8 cellular contexts compared by ENCODE assay signal in genomic region chr1:113978863-113979702, GRCh38. TPM values are rescaled to one million over a fixed set of nuclear protein-coding genes. Genes with fewer than 3 reads are reported as not detected.
DNase-seq lines count a peak whose midpoint lies in the region; ATAC-seq, FAIRE-seq and TF ChIP-seq lines count a peak whose summit lies in the region.

Gene OLFML3, plus strand, starts transcription at chr1:113979474. Its CDS starts 43 bp downstream, at chr1:113979517.

- no peak within 1 kb of the TSS for H3K4me3 Mint-ChIP-seq in IgD-negative memory B cell

- H3K9me3 Mint-ChIP-seq in IgD-negative memory B cell, result no peaks in the 10 kb centered on the region
- no peaks in the 10 kb centered on the region for H3K9me3 Mint-ChIP-seq in activated naive CD4-positive, alpha-beta T cell treated with anti-CD3 and anti-CD28 coated beads, Interleukin-2, amount 50 U/mL, for 72 hours

- peak within 1 kb of the TSS in 2 of 3 donors; percentile 49 to 57 for H3K27ac Mint-ChIP-seq in IgD-negative memory B cell
- peak within 1 kb of the TSS in 1 of 2 donors; percentile 85 for H3K27ac Mint-ChIP-seq in activated naive CD4-positive, alpha-beta T cell treated with anti-CD3 and anti-CD28 coated beads, Interleukin-2, amount 50 U/mL, for 72 hours

- H3K79me2 ChIP-seq in OCI-LY7 (ENCODE audit: insufficient read depth, low read depth, low read length), result no peaks in the 10 kb centered on the region

- peak; percentile 70 for FAIRE-seq in G401.6 (lab: Jason Lieb, UNC)

- peaks cover 17% of the 10 kb centered on the region for H3K36me3 ChIP-seq in OCI-LY7 (ENCODE audit: insufficient read depth, low read length)
- peaks cover 12% of the 10 kb centered on the region for H3K36me3 ChIP-seq in upper lobe of right lung

- H3K27me3 Mint-ChIP-seq in IgD-negative memory B cell, result no peaks in the 10 kb centered on the region

- H3K4me3 ChIP-seq in OCI-LY7 (ENCODE audit: low read depth, low read length, poor library complexity, severe bottlenecking), result no peak within 1 kb of the TSS
- peak within 1 kb of the TSS; percentile 40 for H3K4me3 ChIP-seq in upper lobe of right lung

- H3K9me3 ChIP-seq in OCI-LY7 (ENCODE audit: low read length) (no peaks in the 10 kb centered on the region), upper lobe of right lung (no peaks in the 10 kb centered on the region)

- DNase-seq in OCI-LY7 (ENCODE audit: low spot score), result peak; percentile 81
- peak in 1 of 2 donors; percentile 68 for DNase-seq in activated naive CD4-positive, alpha-beta T cell treated with anti-CD3 and anti-CD28 coated beads, Interleukin-2, amount 50 U/mL, for 72 hours (ENCODE audit: low spot score in 2 of 2)
- peak; percentile 87 for DNase-seq in glomerular visceral epithelial cell (ENCODE audit: extremely low spot score)
- peak; percentile 81 for DNase-seq in non-pigmented ciliary epithelial cell (ENCODE audit: low read depth)
- peak; percentile 83 for DNase-seq in upper lobe of right lung

- intact Hi-C loops in OCI-LY7 (cut with micrococcal nuclease; ENCODE audit: unreplicated experiment) (loop anchor here (1.0 to 5.0 kb wide), 3 partner anchors 50 to 578 kb away; partner anchors contain the start of gene HIPK1), upper lobe of right lung (cut with DNase I) (no loop called here)

- peak; percentile 25 to 58 for ATAC-seq in activated naive CD4-positive, alpha-beta T cell treated with anti-CD3 and anti-CD28 coated beads, Interleukin-2, amount 50 U/mL, for 72 hours
- ATAC-seq in upper lobe of right lung (peak; percentile 85), HG03108 (IDR thresholded peaks at IDR 0.05; ENCODE audit: unreplicated experiment) (no peak)

- CTCF ChIA-PET in OCI-LY7 (lab: Charles Lee; ENCODE audit: unreplicated experiment), result interaction anchor here (1.0 to 1.3 kb wide), 2 partner anchors 94 to 304 kb away, joined by 3 read pairs; no protein-coding TSS in a partner anchor

- no peaks in the 10 kb centered on the region for H4K20me1 ChIP-seq in OCI-LY7 (ENCODE audit: insufficient read depth, low read length)

- H3K27ac ChIP-seq in OCI-LY7 (ENCODE audit: low read depth, low read length, poor library complexity, severe bottlenecking), result no peak within 1 kb of the TSS
- H3K27ac ChIP-seq in upper lobe of right lung, result peak within 1 kb of the TSS; percentile 71

- H3K4me2 ChIP-seq in OCI-LY7 (ENCODE audit: low read length), result no peak within 1 kb of the TSS

- H3K27me3 ChIP-seq in upper lobe of right lung, result no peaks in the 10 kb centered on the region

- BruUV-seq in OCI-LY7 (replicated peaks; lab: Mats Ljungman, UMichigan), result no TSS peak

- H3K9me2 ChIP-seq in OCI-LY7 (ENCODE audit: insufficient read depth, low read length), result no peaks in the 10 kb centered on the region

- peaks cover 2% of the 10 kb centered on the region for H3K36me3 Mint-ChIP-seq in IgD-negative memory B cell
- H3K36me3 Mint-ChIP-seq in activated naive CD4-positive, alpha-beta T cell treated with anti-CD3 and anti-CD28 coated beads, Interleukin-2, amount 50 U/mL, for 72 hours, result no peaks in the 10 kb centered on the region

- peak; percentile 87 for TF ChIP-seq CTCF in OCI-LY7 (conservative IDR thresholded peaks at IDR 0.05; ENCODE audit: low read length)
- peak; percentile 70 for TF ChIP-seq CTCF in upper lobe of right lung (IDR thresholded peaks at IDR 0.05)

- POLR2A ChIA-PET in OCI-LY7 (lab: Charles Lee), result interaction anchor here (0.5 to 1.5 kb wide), 5 partner anchors 9 to 304 kb away, joined by 3 to 5 read pairs (median 4); no protein-coding TSS in a partner anchor

- no peak within 1 kb of the TSS for H2AFZ ChIP-seq in OCI-LY7 (ENCODE audit: low read length)

- peaks cover 17% of the 10 kb centered on the region for H3K4me1 ChIP-seq in OCI-LY7 (ENCODE audit: insufficient read depth, low read length, poor library complexity, severe bottlenecking)
- peaks cover 47% of the 10 kb centered on the region for H3K4me1 ChIP-seq in upper lobe of right lung

- peaks cover 0 to 5% (median 2%) of the 10 kb centered on the region in 3 donors for H3K4me1 Mint-ChIP-seq in IgD-negative memory B cell

RNA-seq across cellular contexts. Expression of gene OLFML3, which starts in this region (rescaled TPM):
- not detected for polyA plus RNA-seq in IgD-negative memory B cell
- total RNA-seq in OCI-LY7 (2014; rRNA removed; shearing (Covaris generic)), result 0.21 and 0.44 TPM in 2 replicates
- total RNA-seq in OCI-LY7 (2022), result 0.34 and 0.35 TPM in 2 replicates
- total RNA-seq in activated naive CD4-positive, alpha-beta T cell treated with anti-CD3 and anti-CD28 coated beads, Interleukin-2, amount 50 U/mL, for 72 hours, result under 1 TPM; 0.33 to 0.64 TPM
- total RNA-seq in upper lobe of right lung, result 43.5 TPM

Comparison
In these comparisons a context has a peak if more than half of its experiments do, and no peak if none do; other contexts are left out.
1. RNA of gene OLFML3 (total RNA-seq): 43.5 TPM in upper lobe of right lung (single experiment); 0.33 to 0.64 TPM in activated naive CD4-positive, alpha-beta T cell treated with anti-CD3 and anti-CD28 coated beads, Interleukin-2, amount 50 U/mL, for 72 hours and 0.21 to 0.44 TPM in OCI-LY7; every median in the first group is over 10 times any median in the second.
2. Peak in DNase-seq in OCI-LY7; RNA of the gene not detected or under 1 TPM.
3. Peak in ATAC-seq in activated naive CD4-positive, alpha-beta T cell treated with anti-CD3 and anti-CD28 coated beads, Interleukin-2, amount 50 U/mL, for 72 hours; RNA of the gene not detected or under 1 TPM.